In genomic region chr12:13377698-13378097, GRCh38 we compare ENCODE assay signal across 16 cellular contexts.
"Had no signal": no experiment of that assay in that cellular context is flagged by ENCODE, and none has a peak within 500 bp of the region (broad histone marks: within the 10 kb centered on the region; RNA-seq: fewer than 3 reads in every experiment).

No MANE protein-coding gene starts in this region.

- H3K9me3 ChIP-seq: thyroid gland had no signal

- H3K4me1 ChIP-seq: left lung had no signal

- H3K27ac Mint-ChIP-seq: activated CD4-positive, alpha-beta T cell treated with anti-CD3 and anti-CD28 coated beads for 36 hours; activated naive CD8-positive, alpha-beta T cell; dendritic cell treated with granulocyte-macrophage colony-stimulating factor and Interleukin-4, amounts not matched to agents 40 ng/mL and 50 ng/mL, for 4 days had no signal

- H3K4me3 ChIP-seq: left lung, thyroid gland had no signal

- H3K27ac ChIP-seq: left lung, thyroid gland had no signal

- H3K27me3 ChIP-seq: thyroid gland had no signal

- H3K27me3 Mint-ChIP-seq: dendritic cell treated with granulocyte-macrophage colony-stimulating factor and Interleukin-4, amounts not matched to agents 40 ng/mL and 50 ng/mL, for 4 days had no signal

- H3K36me3 Mint-ChIP-seq: activated naive CD8-positive, alpha-beta T cell had no signal

- H3K36me3 ChIP-seq: left lung, thyroid gland had no signal

- DNase-seq: activated CD4-positive, alpha-beta T cell treated with anti-CD3 and anti-CD28 coated beads for 36 hours; activated CD4-positive, alpha-beta T cell treated with anti-CD3 and anti-CD28 coated beads, Interleukin-2, amount 50 U/mL, for 48 hours; effector CD8-positive, alpha-beta T cell; foreskin melanocyte; glutamatergic neuron; kidney; left lung; midbrain; retina; stimulated activated CD8-positive, alpha-beta memory T cell treated with anti-CD3 and anti-CD28 coated beads, Interleukin-4, amount 100 ng/mL, for 48 hours; stimulated activated naive CD4-positive, alpha-beta T cell; T-helper 2 cell; thyroid gland had no signal

- H3K4me3 Mint-ChIP-seq: activated CD4-positive, alpha-beta T cell treated with anti-CD3 and anti-CD28 coated beads for 36 hours; activated naive CD8-positive, alpha-beta T cell; dendritic cell treated with granulocyte-macrophage colony-stimulating factor and Interleukin-4, amounts not matched to agents 40 ng/mL and 50 ng/mL, for 4 days; neural crest cell had no signal

- H3K4me1 Mint-ChIP-seq: activated CD4-positive, alpha-beta T cell treated with anti-CD3 and anti-CD28 coated beads for 36 hours; neural crest cell had no signal
